ENCODE assay signal across 37 cellular contexts in the genomic region with DNA sequence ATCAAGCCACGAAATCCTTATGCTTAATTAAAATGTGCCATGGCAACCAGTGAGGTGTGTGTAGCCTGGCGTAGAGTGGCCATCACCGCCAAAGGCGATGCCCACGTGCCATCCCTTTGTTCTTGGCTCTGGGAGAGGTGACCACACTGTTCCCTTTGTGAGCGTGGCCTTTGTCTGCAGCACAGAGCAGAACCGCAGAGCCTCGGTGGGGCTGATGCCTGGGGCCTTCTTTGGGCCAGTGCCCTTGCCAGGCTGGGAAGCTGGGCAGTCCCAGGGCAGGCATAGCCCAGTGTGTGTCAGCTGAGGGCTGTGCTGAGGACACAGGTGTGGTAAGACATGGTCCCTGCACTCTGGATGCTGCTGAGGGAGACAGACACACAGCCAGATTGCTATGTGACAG. TPM values are rescaled to one million over a fixed set of nuclear protein-coding genes. Genes with fewer than 3 reads are reported as not detected.
"Had no signal": no experiment of that assay in that cellular context is flagged by ENCODE, and none has a peak within 500 bp of the region (broad histone marks: within the 10 kb centered on the region; RNA-seq: fewer than 3 reads in every experiment).

No MANE protein-coding gene starts in this region.

- H3K9me3 ChIP-seq: body of pancreas, pancreas, prostate gland, suprapubic skin had no signal

- H3K4me1 Mint-ChIP-seq: mesothelial cell of epicardium, nephron progenitor cell had no signal

- H3K9me3 Mint-ChIP-seq: activated CD4-positive, alpha-beta T cell treated with anti-CD3 and anti-CD28 coated beads, Interleukin-2, amount 10 ng/mL, durations not matched to agents 7 days and 5 days had no signal

- H3K4me3 ChIP-seq: body of pancreas, gastroesophageal sphincter, hepatocyte, pancreas, prostate gland, smooth muscle cell, suprapubic skin, tibial artery had no signal

- H3K27me3 Mint-ChIP-seq: activated CD4-positive, alpha-beta T cell treated with anti-CD3 and anti-CD28 coated beads, Interleukin-2, amount 10 ng/mL, durations not matched to agents 7 days and 5 days; activated CD8-positive, alpha-beta T cell treated with anti-CD3 and anti-CD28 coated beads for 36 hours; activated naive CD8-positive, alpha-beta T cell; effector memory CD8-positive, alpha-beta T cell; naive B cell had no signal

- DNase-seq: activated CD4-positive, alpha-beta T cell treated with anti-CD3 and anti-CD28 coated beads, Interleukin-2, amount 10 ng/mL, durations not matched to agents 7 days and 5 days; activated CD4-positive, CD25-positive, alpha-beta regulatory T cell treated with anti-CD3 and anti-CD28 coated beads, Interleukin-2, amount 50 U/mL, for 72 hours; activated CD8-positive, alpha-beta T cell treated with anti-CD3 and anti-CD28 coated beads for 36 hours; activated naive CD4-positive, alpha-beta T cell treated with Interleukin-2 at 50 U/mL for 16 hours; activated T-cell treated with anti-CD3 and anti-CD28 coated beads for 4 hours; activated T-cell treated with anti-CD3 and anti-CD28 coated beads, Interleukin-2, amount 50 U/mL, for 72 hours; body of pancreas; cortex of kidney; effector memory CD8-positive, alpha-beta T cell; erythroblast; left cardiac atrium; mammary epithelial cell; naive B cell; nephron progenitor cell; pancreas; retina; stimulated activated CD4-positive, alpha-beta T cell treated with anti-CD3 and anti-CD28 coated beads, Interleukin-1b, Interleukin-23, amount 100 ng/mL, for 48 hours; stimulated activated naive CD4-positive, alpha-beta T cell; SW 1271; T-helper 9 cell; tibial artery had no signal

- H3K36me3 ChIP-seq: gastroesophageal sphincter, pancreas, prostate gland, suprapubic skin, tibial artery had no signal

- H3K27ac ChIP-seq: body of pancreas, gastroesophageal sphincter, pancreas, prostate gland, suprapubic skin, tibial artery had no signal

- H3K27me3 ChIP-seq: body of pancreas, gastroesophageal sphincter, hepatocyte, pancreas, suprapubic skin, tibial artery had no signal

- H3K4me1 ChIP-seq: body of pancreas, gastroesophageal sphincter, pancreas, prostate gland, suprapubic skin, tibial artery had no signal

- ATAC-seq: activated CD8-positive, alpha-beta T cell treated with anti-CD3 and anti-CD28 coated beads for 36 hours; activated T-cell treated with anti-CD3 and anti-CD28 coated beads, Interleukin-2, amount 50 U/mL, for 72 hours; body of pancreas; effector memory CD8-positive, alpha-beta T cell; gastroesophageal sphincter; left cardiac atrium had no signal

- FAIRE-seq: keratinocyte, pancreas, TTC549 had no signal

- H3K4me3 Mint-ChIP-seq: activated CD4-positive, alpha-beta T cell treated with anti-CD3 and anti-CD28 coated beads, Interleukin-2, amount 10 ng/mL, durations not matched to agents 7 days and 5 days; activated CD8-positive, alpha-beta T cell treated with anti-CD3 and anti-CD28 coated beads for 36 hours; activated naive CD8-positive, alpha-beta T cell; activated T-cell treated with anti-CD3 and anti-CD28 coated beads, Interleukin-2, amount 50 U/mL, for 72 hours; effector memory CD8-positive, alpha-beta T cell; mesothelial cell of epicardium; nephron progenitor cell; T-helper 1 cell treated with Interleukin-12 subunit alpha and Interleukin-12 subunit beta and Interleukin-4 antibody, amounts not matched to agents 30 μg/mL and 1 μg/mL, for 36 hours had no signal

- H3K27ac Mint-ChIP-seq: activated CD4-positive, alpha-beta T cell treated with anti-CD3 and anti-CD28 coated beads, Interleukin-2, amount 10 ng/mL, durations not matched to agents 7 days and 5 days; activated CD8-positive, alpha-beta T cell treated with anti-CD3 and anti-CD28 coated beads for 36 hours; activated naive CD8-positive, alpha-beta T cell; activated T-cell treated with anti-CD3 and anti-CD28 coated beads, Interleukin-2, amount 50 U/mL, for 72 hours; mesothelial cell of epicardium; nephron progenitor cell; T-helper 1 cell treated with Interleukin-12 subunit alpha and Interleukin-12 subunit beta and Interleukin-4 antibody, amounts not matched to agents 30 μg/mL and 1 μg/mL, for 36 hours had no signal

RNA-seq across cellular contexts. Expression of a gene that starts 54.6 kb away (rescaled TPM):
- total RNA-seq: activated CD4-positive, alpha-beta T cell treated with anti-CD3 and anti-CD28 coated beads, Interleukin-2, amount 10 ng/mL, durations not matched to agents 7 days and 5 days; body of pancreas; cardiac septum; chondrocyte; fibroblast of lung; fibroblast of villous mesenchyme; gastroesophageal sphincter; hepatocyte; left cardiac atrium; liver; mammary epithelial cell; mesothelial cell of epicardium; smooth muscle cell; suprapubic skin; ureter had no signal
